1 cellular context compared by ENCODE assay signal in the genomic region with DNA sequence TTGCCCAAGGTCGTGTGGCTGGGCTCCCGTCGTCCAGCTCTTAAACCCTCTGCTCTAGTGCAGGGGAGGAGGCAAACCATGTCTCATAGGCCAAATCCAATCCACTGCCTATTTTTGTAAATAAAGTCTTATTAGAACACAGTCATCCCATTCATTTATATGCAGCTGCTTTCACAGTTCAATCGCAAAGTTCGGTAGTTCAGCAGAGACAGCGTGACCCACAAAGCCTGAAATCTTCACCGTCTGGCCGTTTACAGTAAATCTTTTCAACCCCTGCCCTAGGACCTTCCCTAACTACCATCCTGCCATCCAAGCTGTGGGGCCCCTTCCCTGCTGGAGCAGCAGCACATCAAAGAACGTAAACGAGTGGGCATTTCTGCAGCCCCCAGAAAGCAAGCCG.
TF ChIP-seq lines count a peak whose summit lies in the region.

No MANE protein-coding gene starts in this region.

TF ChIP-seq in IMR-90, 13 proteins besides CTCF, POLR2A, EP300 and RAD21 (continued from another document):
- TF ChIP-seq SMC3 (IDR thresholded peaks at IDR 0.05; ENCODE audit: low read depth, low read length), result no peak
- TF ChIP-seq MAZ (IDR thresholded peaks at IDR 0.05; ENCODE audit: borderline replicate concordance, low read depth, low read length), result no peak
- no peak for TF ChIP-seq MAFK (IDR thresholded peaks at IDR 0.05; ENCODE audit: low read depth, low read length)
